Comparison of ENCODE assay signal across 8 cellular contexts in genomic region chrX:10620121-10620699, GRCh38. TPM values are rescaled to one million over a fixed set of nuclear protein-coding genes. Genes with fewer than 3 reads are reported as not detected.
DNase-seq lines count a peak whose midpoint lies in the region; ATAC-seq, FAIRE-seq and TF ChIP-seq lines count a peak whose summit lies in the region.

A gene with protein sequence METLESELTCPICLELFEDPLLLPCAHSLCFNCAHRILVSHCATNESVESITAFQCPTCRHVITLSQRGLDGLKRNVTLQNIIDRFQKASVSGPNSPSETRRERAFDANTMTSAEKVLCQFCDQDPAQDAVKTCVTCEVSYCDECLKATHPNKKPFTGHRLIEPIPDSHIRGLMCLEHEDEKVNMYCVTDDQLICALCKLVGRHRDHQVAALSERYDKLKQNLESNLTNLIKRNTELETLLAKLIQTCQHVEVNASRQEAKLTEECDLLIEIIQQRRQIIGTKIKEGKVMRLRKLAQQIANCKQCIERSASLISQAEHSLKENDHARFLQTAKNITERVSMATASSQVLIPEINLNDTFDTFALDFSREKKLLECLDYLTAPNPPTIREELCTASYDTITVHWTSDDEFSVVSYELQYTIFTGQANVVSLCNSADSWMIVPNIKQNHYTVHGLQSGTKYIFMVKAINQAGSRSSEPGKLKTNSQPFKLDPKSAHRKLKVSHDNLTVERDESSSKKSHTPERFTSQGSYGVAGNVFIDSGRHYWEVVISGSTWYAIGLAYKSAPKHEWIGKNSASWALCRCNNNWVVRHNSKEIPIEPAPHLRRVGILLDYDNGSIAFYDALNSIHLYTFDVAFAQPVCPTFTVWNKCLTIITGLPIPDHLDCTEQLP (minus strand): TSS chrX:10620585. CDS start chrX:10567547, 53,038 bp downstream.

- DNase-seq in ELF-1 (ENCODE audit: low read depth, low spot score) (peak; percentile 94), SK-N-SH (peak; percentile 78), endothelial cell of umbilical vein (ENCODE audit: low read depth, low spot score) (peak; percentile 83), NOMO-1 treated with DMSO at 0.1 percent for 48 hours (lab: John Stamatoyannopoulos, UW; ENCODE audit: unreplicated experiment) (no peak)

- H3K36me3 ChIP-seq in SK-N-SH (replicated peaks in 1 of 2; ENCODE audit: control insufficient read depth in 1 of 2, insufficient read depth in 2 of 2, low read length in 1 of 2) (no peaks in the 10 kb centered on the region), endothelial cell of umbilical vein (ENCODE audit: control insufficient read depth in 2 of 2, extremely low read depth in 1 of 2, insufficient read depth in 2 of 2, low read length in 2 of 2) (no peaks in the 10 kb centered on the region), mesodermal cell (ENCODE audit: control insufficient read depth, insufficient read depth, low read length) (no peaks in the 10 kb centered on the region), thymus (ENCODE audit: control insufficient read depth, insufficient read depth) (no peaks in the 10 kb centered on the region)

- dilution Hi-C loops in endothelial cell of umbilical vein (cut with MboI; ENCODE audit: extremely low pct_ligation_motif_present, low sequenced_read_pairs): no loop called here

- H3K9me2 ChIP-seq in SK-N-SH: no peaks in the 10 kb centered on the region

- no peak for TF ChIP-seq EP300 in Ishikawa (IDR thresholded peaks at IDR 0.05; ENCODE audit: borderline replicate concordance)
- TF ChIP-seq EP300 in SK-N-SH (IDR thresholded peaks at IDR 0.05; ENCODE audit: borderline replicate concordance in 1 of 2, low read depth in 1 of 2, low read length in 1 of 2): no peak

- no peak for TF ChIP-seq RAD21 in Ishikawa (IDR thresholded peaks at IDR 0.05; ENCODE audit: low read depth)
- TF ChIP-seq RAD21 in SK-N-SH (IDR thresholded peaks at IDR 0.05; ENCODE audit: low read length): no peak

- H3K4me1 ChIP-seq in SK-N-SH (ENCODE audit: control insufficient read depth in 1 of 2, insufficient read depth in 2 of 2, low read depth in 1 of 2, low read length in 1 of 2) (peaks cover 0 to 4% of the 10 kb centered on the region in 2 experiments; a peak in 3 of 4 replicates), endothelial cell of umbilical vein (ENCODE audit: control insufficient read depth, extremely low read depth, insufficient read depth, low read length) (peaks cover 20% of the 10 kb centered on the region), mesodermal cell (ENCODE audit: control insufficient read depth, insufficient read depth, low read length, poor library complexity, severe bottlenecking) (peaks cover 13% of the 10 kb centered on the region), thymus (ENCODE audit: control insufficient read depth, insufficient read depth, low read length) (no peaks in the 10 kb centered on the region)

- H3K9me3 ChIP-seq in SK-N-SH (no peaks in the 10 kb centered on the region), endothelial cell of umbilical vein (replicated peaks; ENCODE audit: control insufficient read depth, insufficient read depth, low read length) (no peaks in the 10 kb centered on the region), mesodermal cell (ENCODE audit: control insufficient read depth, low read length) (no peaks in the 10 kb centered on the region), thymus (ENCODE audit: control insufficient read depth) (no peaks in the 10 kb centered on the region)

- H3K79me2 ChIP-seq in SK-N-SH (ENCODE audit: insufficient read depth) (peaks cover 11% of the 10 kb centered on the region; the same call in 1 of the 2 replicates), endothelial cell of umbilical vein (ENCODE audit: control insufficient read depth, insufficient read depth, low read length) (peaks cover 8% of the 10 kb centered on the region)

- H3K9ac ChIP-seq in SK-N-SH: peak within 1 kb of the TSS; percentile 72
- peak within 1 kb of the TSS; percentile 89 for H3K9ac ChIP-seq in endothelial cell of umbilical vein (replicated peaks; ENCODE audit: extremely low read depth, insufficient read depth, low read length)

- POLR2A ChIA-PET in SK-N-SH (lab: Yijun Ruan, JAX) (interaction anchor here (1.0 kb wide), 1 partner anchor 22 kb away, joined by 3 read pairs; no protein-coding TSS in a partner anchor), endothelial cell of umbilical vein (lab: Charles Lee) (no interaction called here)

- WGBS in SK-N-SH (ENCODE audit: low lambda C conversion rate): 10% methylated on average over 19 of the region's 46 CpGs
- 0% methylated on average over 16 to 27 of the region's 46 CpGs for WGBS in mesodermal cell (ENCODE audit: insufficient coverage in 2 of 2), 2 experiments
- WGBS in thymus: under 1% methylated on average over 46 of the region's 46 CpGs

- FAIRE-seq in endothelial cell of umbilical vein (lab: Jason Lieb, UNC): peak; percentile 66

- no peaks in the 10 kb centered on the region for H3K9me1 ChIP-seq in endothelial cell of umbilical vein (replicated peaks; ENCODE audit: control insufficient read depth, extremely low read depth, insufficient read depth, low read length)

- TSS peak; percentile 62 for BruUV-seq in endothelial cell of umbilical vein (replicated peaks; lab: Mats Ljungman, UMichigan)

- no peak for TF ChIP-seq CTCF in SK-N-SH (IDR thresholded peaks at IDR 0.05)
- TF ChIP-seq CTCF in endothelial cell of umbilical vein (IDR thresholded peaks at IDR 0.05; ENCODE audit: extremely low read depth in 1 of 2, insufficient read depth in 1 of 2, low read depth in 1 of 2, low read length in 2 of 2): no peak

- peak within 1 kb of the TSS; percentile 62 to 73 for H3K27ac ChIP-seq in SK-N-SH (ENCODE audit: low read depth in 2 of 2, low read length in 1 of 2)
- H3K27ac ChIP-seq in endothelial cell of umbilical vein (ENCODE audit: insufficient read depth, low read depth, low read length): peak within 1 kb of the TSS; percentile 71
- peak within 1 kb of the TSS; percentile 90 for H3K27ac ChIP-seq in mesodermal cell (ENCODE audit: low read depth, low read length, severe bottlenecking)
- H3K27ac ChIP-seq in thymus (ENCODE audit: low read depth): no peak within 1 kb of the TSS

- H4K20me1 ChIP-seq in SK-N-SH (ENCODE audit: insufficient read depth) (no peaks in the 10 kb centered on the region), endothelial cell of umbilical vein (replicated peaks; ENCODE audit: control insufficient read depth, extremely low read depth, insufficient read depth, low read length) (no peaks in the 10 kb centered on the region)

- no peaks in the 10 kb centered on the region for H3F3A ChIP-seq in SK-N-SH (replicated peaks; ENCODE audit: insufficient read depth)

- TF ChIP-seq POLR2A in endothelial cell of umbilical vein (IDR thresholded peaks at IDR 0.05; ENCODE audit: low read depth, low read length): peak; percentile 34

- intact Hi-C loops in endothelial cell of umbilical vein (cut with micrococcal nuclease): loop anchor here (1.0 kb wide), 1 partner anchor 13 kb away; no protein-coding TSS in a partner anchor

- H3K4me3 ChIP-seq in SK-N-SH (ENCODE audit: low read depth in 2 of 2, low read length in 1 of 2) (peak within 1 kb of the TSS; percentile 65 to 76), endothelial cell of umbilical vein (replicated peaks in 1 of 3; ENCODE audit: insufficient read depth in 1 of 3, low read depth in 1 of 3, low read length in 3 of 3) (peak within 1 kb of the TSS; percentile 43 to 94 (median 85)), mesodermal cell (ENCODE audit: extremely low read depth, insufficient read depth, low read length, poor library complexity, severe bottlenecking) (peak within 1 kb of the TSS; percentile 52), thymus (ENCODE audit: low read length) (peak within 1 kb of the TSS; percentile 29)

- H2AFZ ChIP-seq in SK-N-SH (ENCODE audit: low read depth) (peak within 1 kb of the TSS; percentile 70), endothelial cell of umbilical vein (ENCODE audit: low read depth, low read length) (peak within 1 kb of the TSS; percentile 81)

- H3K27me3 ChIP-seq in SK-N-SH (ENCODE audit: insufficient read depth) (peaks cover 13% of the 10 kb centered on the region; the same call in 1 of the 2 replicates), endothelial cell of umbilical vein (ENCODE audit: control insufficient read depth in 2 of 2, insufficient read depth in 2 of 2, low read length in 2 of 2) (no peaks in the 10 kb centered on the region), thymus (ENCODE audit: control insufficient read depth, insufficient read depth) (no peaks in the 10 kb centered on the region)

- no peak for ATAC-seq in GM18858 (IDR thresholded peaks at IDR 0.05; ENCODE audit: unreplicated experiment)

- H3K4me2 ChIP-seq in SK-N-SH (peak within 1 kb of the TSS; percentile 82), endothelial cell of umbilical vein (ENCODE audit: insufficient read depth, low read length) (peak within 1 kb of the TSS; percentile 86)

- CTCF ChIA-PET in SK-N-SH (lab: Yijun Ruan, JAX) (interaction anchor here (1.2 to 6.0 kb wide), 7 partner anchors 8 to 431 kb away, joined by 3 to 69 read pairs (median 4); no protein-coding TSS in a partner anchor), endothelial cell of umbilical vein (lab: Charles Lee) (interaction anchor here (0.7 to 4.1 kb wide), 11 partner anchors 9 to 480 kb away, joined by 3 to 18 read pairs (median 3); no protein-coding TSS in a partner anchor)

TF ChIP-seq in Ishikawa, 13 proteins besides CTCF, POLR2A, EP300 and RAD21 (continues in another document):
- TF ChIP-seq FOXM1 (IDR thresholded peaks at IDR 0.05; ENCODE audit: borderline replicate concordance, low read depth) (0 out of 2 replicates have a peak, but pooled peaks have one; percentile 33), TAF1 (IDR thresholded peaks at IDR 0.05; ENCODE audit: low read depth) (no peak)

TF ChIP-seq in SK-N-SH, 30 proteins besides CTCF, POLR2A, EP300 and RAD21 (continues in another document):
- TF ChIP-seq RCOR1 (IDR thresholded peaks at IDR 0.05; ENCODE audit: low read length) (no peak), MXI1 (IDR thresholded peaks at IDR 0.05; ENCODE audit: low read depth, low read length) (peak; percentile 57)

TF ChIP-seq in endothelial cell of umbilical vein, 7 proteins besides CTCF, POLR2A, EP300 and RAD21 (continues in another document):
- no peak for TF ChIP-seq POLR2AphosphoS5 (IDR thresholded peaks at IDR 0.05; ENCODE audit: insufficient read depth, low read depth, low read length)

RNA-seq across cellular contexts. Expression of the gene that starts here (rescaled TPM):
- polyA plus RNA-seq in SK-N-SH (2012; rRNA removed) (8.5 and 10.4 TPM in 2 replicates), endothelial cell of umbilical vein (18.1 and 21.3 TPM in 2 replicates), thymus (2.1 TPM)
- 5.3 and 5.8 TPM in 2 replicates for polyA plus RNA-seq in SK-N-SH (2012; cell fraction: cytosol; rRNA removed)
- polyA plus RNA-seq in SK-N-SH (2012; cell fraction: nucleus; rRNA removed): 20.1 and 27.9 TPM in 2 replicates
- 24.5 and 29.8 TPM in 2 replicates for total RNA-seq in endothelial cell of umbilical vein
- polyA plus RNA-seq in endothelial cell of umbilical vein (2011; cell fraction: cytosol; rRNA removed): 11.7 and 15.2 TPM in 2 replicates
- polyA plus RNA-seq in endothelial cell of umbilical vein (2011; cell fraction: nucleus; rRNA removed): 76.8 and 83.8 TPM in 2 replicates
- polyA plus RNA-seq in endothelial cell of umbilical vein (2012): 20.4 and 23.7 TPM in 2 replicates
- 59.9 and 81.1 TPM in 2 replicates for polyA minus RNA-seq in endothelial cell of umbilical vein
- 13.6 TPM for polyA minus RNA-seq in endothelial cell of umbilical vein (2011; cell fraction: cytosol; rRNA and poly(A)+ RNA removed)
- 101 and 113 TPM in 2 replicates for polyA minus RNA-seq in endothelial cell of umbilical vein (2011; cell fraction: nucleus; rRNA and poly(A)+ RNA removed)
- 24.8 TPM for polyA plus RNA-seq in mesodermal cell (2013, experiment 1 of 2)
- polyA plus RNA-seq in mesodermal cell (2013, experiment 2 of 2): 30.9 TPM

Comparison
In these comparisons a context has a peak if more than half of its experiments do, and no peak if none do; other contexts are left out.
1. H3K4me3 ChIP-seq: peak in every context shown above with its lines; median percentile 85 in endothelial cell of umbilical vein; 70 in SK-N-SH; 52 in mesodermal cell; 29 in thymus.